ENCODE assay signal across 1 cellular context in the genomic region with DNA sequence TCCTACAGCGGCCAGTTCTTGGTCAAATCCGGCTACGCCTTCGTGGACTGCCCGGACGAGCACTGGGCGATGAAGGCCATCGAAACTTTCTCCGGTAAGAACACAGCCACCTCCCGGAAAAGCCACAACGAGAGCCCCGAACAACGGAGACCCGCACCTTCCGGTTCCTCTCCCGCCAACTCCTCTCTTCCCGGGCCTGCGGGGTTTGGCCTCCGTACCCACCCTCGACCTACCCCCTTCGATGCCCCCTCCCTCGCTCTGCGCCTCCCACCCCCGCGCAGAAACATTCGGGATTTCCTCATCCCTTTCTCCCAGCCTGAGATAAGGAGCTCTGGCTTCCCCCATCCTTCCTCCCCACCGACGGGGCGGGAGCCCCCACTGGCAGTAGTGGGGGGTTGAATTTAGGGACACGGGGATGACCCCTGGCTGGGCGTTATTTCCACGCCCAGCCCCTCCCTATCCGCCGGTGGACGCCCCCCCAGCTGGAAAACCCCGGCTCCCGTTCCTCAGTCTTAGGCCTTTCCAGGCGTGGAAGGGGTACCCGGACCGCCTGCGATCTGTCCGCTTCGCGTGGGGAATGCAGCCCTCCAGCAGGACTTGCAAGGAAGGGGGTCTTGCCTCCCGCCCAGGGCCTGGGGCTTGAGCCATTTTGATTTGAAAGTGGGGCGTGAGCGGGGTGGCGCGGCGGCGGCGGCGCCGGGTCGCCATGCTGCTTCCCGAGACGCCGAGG.
TF ChIP-seq lines count a peak whose summit lies in the region.

No MANE protein-coding gene starts in this region.

TF ChIP-seq in HEK293, 187 proteins besides CTCF, POLR2A, EP300 and RAD21 (continued from another document and continues in another):
- TF ChIP-seq, protein P1, sequence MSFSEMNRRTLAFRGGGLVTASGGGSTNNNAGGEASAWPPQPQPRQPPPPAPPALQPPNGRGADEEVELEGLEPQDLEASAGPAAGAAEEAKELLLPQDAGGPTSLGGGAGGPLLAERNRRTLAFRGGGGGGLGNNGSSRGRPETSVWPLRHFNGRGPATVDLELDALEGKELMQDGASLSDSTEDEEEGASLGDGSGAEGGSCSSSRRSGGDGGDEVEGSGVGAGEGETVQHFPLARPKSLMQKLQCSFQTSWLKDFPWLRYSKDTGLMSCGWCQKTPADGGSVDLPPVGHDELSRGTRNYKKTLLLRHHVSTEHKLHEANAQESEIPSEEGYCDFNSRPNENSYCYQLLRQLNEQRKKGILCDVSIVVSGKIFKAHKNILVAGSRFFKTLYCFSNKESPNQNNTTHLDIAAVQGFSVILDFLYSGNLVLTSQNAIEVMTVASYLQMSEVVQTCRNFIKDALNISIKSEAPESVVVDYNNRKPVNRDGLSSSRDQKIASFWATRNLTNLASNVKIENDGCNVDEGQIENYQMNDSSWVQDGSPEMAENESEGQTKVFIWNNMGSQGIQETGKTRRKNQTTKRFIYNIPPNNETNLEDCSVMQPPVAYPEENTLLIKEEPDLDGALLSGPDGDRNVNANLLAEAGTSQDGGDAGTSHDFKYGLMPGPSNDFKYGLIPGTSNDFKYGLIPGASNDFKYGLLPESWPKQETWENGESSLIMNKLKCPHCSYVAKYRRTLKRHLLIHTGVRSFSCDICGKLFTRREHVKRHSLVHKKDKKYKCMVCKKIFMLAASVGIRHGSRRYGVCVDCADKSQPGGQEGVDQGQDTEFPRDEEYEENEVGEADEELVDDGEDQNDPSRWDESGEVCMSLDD (tag by site-specific recombination; IDR thresholded peaks at IDR 0.05), result peak; percentile 82
- TF ChIP-seq KLF10 (tag by site-specific recombination; IDR thresholded peaks at IDR 0.05) (peak; percentile 59; the same call in 1 of the 2 replicates), ZNF416 (tag by site-specific recombination; IDR thresholded peaks at IDR 0.05) (no peak), HIC1 (tag by site-specific recombination; IDR thresholded peaks at IDR 0.05) (no peak), ZNF394 (tag by site-specific recombination; IDR thresholded peaks at IDR 0.05; ENCODE audit: borderline replicate concordance) (no peak), ZBTB48 (tag by site-specific recombination; IDR thresholded peaks at IDR 0.05) (peak; percentile 89), ZNF837 (tag by site-specific recombination; IDR thresholded peaks at IDR 0.05) (no peak), ZNF600 (tag by site-specific recombination; IDR thresholded peaks at IDR 0.05) (peak; percentile 67), KLF9 (tag by site-specific recombination; IDR thresholded peaks at IDR 0.05; ENCODE audit: low read depth) (peak; percentile 82), ZNF114 (tag by site-specific recombination; IDR thresholded peaks at IDR 0.05) (no peak), ZNF335 (tag by site-specific recombination; conservative IDR thresholded peaks at IDR 0.05) (peak; percentile 50; the same call in 1 of the 2 replicates), GLIS2 (tag by site-specific recombination; IDR thresholded peaks at IDR 0.05) (peak; percentile 99), ZNF654 (tag by site-specific recombination; IDR thresholded peaks at IDR 0.05; ENCODE audit: low read depth) (no peak), GLI2 (tag by site-specific recombination; IDR thresholded peaks at IDR 0.05; ENCODE audit: borderline replicate concordance, low read depth) (no peak; the same call in 1 of the 2 replicates), ZNF24 (tag by site-specific recombination; IDR thresholded peaks at IDR 0.05) (no peak), ZNF274 (IDR thresholded peaks at IDR 0.05; ENCODE audit: low read length) (no peak), ZNF274 (tag by site-specific recombination; IDR thresholded peaks at IDR 0.05; ENCODE audit: borderline replicate concordance) (no peak), ZNF791 (tag by site-specific recombination; IDR thresholded peaks at IDR 0.05) (no peak), ZNF184 (tag by site-specific recombination; IDR thresholded peaks at IDR 0.05) (no peak), ZNF501 (tag by site-specific recombination; IDR thresholded peaks at IDR 0.05) (no peak; the same call in 1 of the 2 replicates), ZNF426 (tag by site-specific recombination; IDR thresholded peaks at IDR 0.05) (0 out of 2 replicates have a peak, but pooled peaks have one; percentile 10), ZNF518A (tag by site-specific recombination; conservative IDR thresholded peaks at IDR 0.05; ENCODE audit: low read depth) (no peak), ZNF362 (tag by site-specific recombination; IDR thresholded peaks at IDR 0.05) (no peak), ZFP37 (tag by site-specific recombination; IDR thresholded peaks at IDR 0.05) (0 out of 2 replicates have a peak, but pooled peaks have one; percentile 1), ZIC2 (tag by site-specific recombination; IDR thresholded peaks at IDR 0.05) (peak; percentile 79), ZNF202 (tag by site-specific recombination; IDR thresholded peaks at IDR 0.05; ENCODE audit: borderline replicate concordance) (no peak), KLF16 (tag by site-specific recombination; IDR thresholded peaks at IDR 0.05) (peak; percentile 91), ZNF366 (tag by site-specific recombination; conservative IDR thresholded peaks at IDR 0.05) (peak; percentile 79), BCL6B (tag by site-specific recombination; IDR thresholded peaks at IDR 0.05) (no peak), ZFHX2 (tag by site-specific recombination; conservative IDR thresholded peaks at IDR 0.05) (peak; percentile 80), ZNF530 (tag by site-specific recombination; IDR thresholded peaks at IDR 0.05; ENCODE audit: low read depth) (no peak), ZNF777 (tag by site-specific recombination; IDR thresholded peaks at IDR 0.05; ENCODE audit: borderline replicate concordance) (peak; percentile 23; the same call in 1 of the 2 replicates), SP3 (tag by site-specific recombination; IDR thresholded peaks at IDR 0.05) (peak; percentile 95), ZSCAN4 (tag by site-specific recombination; IDR thresholded peaks at IDR 0.05) (peak; percentile 39; the same call in 1 of the 2 replicates), MEIS1 (CRISPR knock-in tag; IDR thresholded peaks at IDR 0.05; ENCODE audit: borderline replicate concordance) (no peak), PRDM10 (tag by site-specific recombination; IDR thresholded peaks at IDR 0.05) (peak; percentile 75; the same call in 1 of the 2 replicates), IKZF3 (tag by site-specific recombination; IDR thresholded peaks at IDR 0.05) (peak; percentile 61)
- TF ChIP-seq, protein P2, sequence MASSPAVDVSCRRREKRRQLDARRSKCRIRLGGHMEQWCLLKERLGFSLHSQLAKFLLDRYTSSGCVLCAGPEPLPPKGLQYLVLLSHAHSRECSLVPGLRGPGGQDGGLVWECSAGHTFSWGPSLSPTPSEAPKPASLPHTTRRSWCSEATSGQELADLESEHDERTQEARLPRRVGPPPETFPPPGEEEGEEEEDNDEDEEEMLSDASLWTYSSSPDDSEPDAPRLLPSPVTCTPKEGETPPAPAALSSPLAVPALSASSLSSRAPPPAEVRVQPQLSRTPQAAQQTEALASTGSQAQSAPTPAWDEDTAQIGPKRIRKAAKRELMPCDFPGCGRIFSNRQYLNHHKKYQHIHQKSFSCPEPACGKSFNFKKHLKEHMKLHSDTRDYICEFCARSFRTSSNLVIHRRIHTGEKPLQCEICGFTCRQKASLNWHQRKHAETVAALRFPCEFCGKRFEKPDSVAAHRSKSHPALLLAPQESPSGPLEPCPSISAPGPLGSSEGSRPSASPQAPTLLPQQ (tag by site-specific recombination; IDR thresholded peaks at IDR 0.05), result no peak
